Comparison of ENCODE assay signal across 13 cellular contexts in genomic region chr15:92930061-92930460, GRCh38. TPM values are rescaled to one million over a fixed set of nuclear protein-coding genes. Genes with fewer than 3 reads are reported as not detected.
DNase-seq lines count a peak whose midpoint lies in the region; ATAC-seq and TF ChIP-seq lines count a peak whose summit lies in the region.
"Had no signal": no experiment of that assay in that cellular context is flagged by ENCODE, and none has a peak within 500 bp of the region (broad histone marks: within the 10 kb centered on the region; RNA-seq: fewer than 3 reads in every experiment).

No MANE protein-coding gene starts in this region.

- no peak for DNase-seq in stimulated activated naive CD8-positive, alpha-beta T cell treated with anti-CD3 and anti-CD28 coated beads, Interleukin-15, amount 100 ng/mL, for 72 hours
- no peak for DNase-seq in activated T-helper 2 cell treated with anti-CD3 and anti-CD28 coated beads, Interferon-gamma antibody, Interleukin-2, Interleukin-4, amounts not matched to agents 10 μg/mL and 5 μg/mL and 100 μg/mL, durations not matched to agents 14 hours and 24 hours and 36 hours (ENCODE audit: low spot score)
- DNase-seq in memory B cell (ENCODE audit: low spot score in 2 of 2), result no peak
- no peak for DNase-seq in GM10248 (ENCODE audit: extremely low spot score)
- DNase-seq in epidermal melanocyte (ENCODE audit: insufficient read length, low spot score), result no peak
- DNase-seq in head of caudate nucleus, result no peak
- no peak for DNase-seq in DMS114 treated with DMSO at 0.1 percent for 48 hours (lab: John Stamatoyannopoulos, UW; ENCODE audit: unreplicated experiment)
- DNase-seq: C1 segment of cervical spinal cord, H9, mucosa of descending colon, NCI-H526 had no signal

- H3K27me3 Mint-ChIP-seq in stimulated activated naive CD8-positive, alpha-beta T cell treated with anti-CD3 and anti-CD28 coated beads, Interleukin-15, Interleukin-2, amounts not matched to agents 100 ng/mL and 50 ng/mL, for 24 hours, result no peaks in the 10 kb centered on the region
- H3K27me3 Mint-ChIP-seq in stimulated activated naive CD8-positive, alpha-beta T cell treated with anti-CD3 and anti-CD28 coated beads, Interleukin-15, amount 100 ng/mL, for 72 hours, result no peaks in the 10 kb centered on the region
- no peaks in the 10 kb centered on the region for H3K27me3 Mint-ChIP-seq in activated T-helper 2 cell treated with anti-CD3 and anti-CD28 coated beads, Interferon-gamma antibody, Interleukin-2, Interleukin-4, amounts not matched to agents 10 μg/mL and 5 μg/mL and 100 μg/mL, durations not matched to agents 14 hours and 24 hours and 36 hours (ENCODE audit: low read depth)
- H3K27me3 Mint-ChIP-seq in memory B cell, result no peaks in the 10 kb centered on the region

- no peak for ATAC-seq in stimulated activated naive CD8-positive, alpha-beta T cell treated with anti-CD3 and anti-CD28 coated beads, Interleukin-15, amount 100 ng/mL, for 72 hours
- ATAC-seq in memory B cell (ENCODE audit: low read depth), result no peak
- ATAC-seq: mucosa of descending colon had no signal

- no peaks in the 10 kb centered on the region for H3K9me3 Mint-ChIP-seq in stimulated activated naive CD8-positive, alpha-beta T cell treated with anti-CD3 and anti-CD28 coated beads, Interleukin-15, Interleukin-2, amounts not matched to agents 100 ng/mL and 50 ng/mL, for 24 hours
- no peaks in the 10 kb centered on the region for H3K9me3 Mint-ChIP-seq in stimulated activated naive CD8-positive, alpha-beta T cell treated with anti-CD3 and anti-CD28 coated beads, Interleukin-15, amount 100 ng/mL, for 72 hours
- H3K9me3 Mint-ChIP-seq in activated T-helper 2 cell treated with anti-CD3 and anti-CD28 coated beads, Interferon-gamma antibody, Interleukin-2, Interleukin-4, amounts not matched to agents 10 μg/mL and 5 μg/mL and 100 μg/mL, durations not matched to agents 14 hours and 24 hours and 36 hours, result no peaks in the 10 kb centered on the region
- H3K9me3 Mint-ChIP-seq in memory B cell, result no peaks in the 10 kb centered on the region
- H3K9me3 Mint-ChIP-seq: H9; T-helper 2 cell treated with Interferon-gamma antibody and Interleukin-4, amounts not matched to agents 5 μg/mL and 100 μg/mL, for 36 hours had no signal

- intact Hi-C loops in activated T-helper 2 cell treated with anti-CD3 and anti-CD28 coated beads, Interferon-gamma antibody, Interleukin-2, Interleukin-4, amounts not matched to agents 10 μg/mL and 5 μg/mL and 100 μg/mL, durations not matched to agents 14 hours and 24 hours and 36 hours (cut with micrococcal nuclease), result no loop called here
- intact Hi-C loops in head of caudate nucleus (cut with DNase I), result no loop called here

- CTCF ChIA-PET in GM10248 (lab: Yijun Ruan, JAX), result interaction anchor here (1.3 to 10.0 kb wide), 2 partner anchors 12 to 133 kb away, joined by 4 to 106 read pairs; no protein-coding TSS in a partner anchor

- H3K36me3 Mint-ChIP-seq in stimulated activated naive CD8-positive, alpha-beta T cell treated with anti-CD3 and anti-CD28 coated beads, Interleukin-15, Interleukin-2, amounts not matched to agents 100 ng/mL and 50 ng/mL, for 24 hours (ENCODE audit: low read depth), result peaks cover 94% of the 10 kb centered on the region
- peaks cover 89% of the 10 kb centered on the region for H3K36me3 Mint-ChIP-seq in activated T-helper 2 cell treated with anti-CD3 and anti-CD28 coated beads, Interferon-gamma antibody, Interleukin-2, Interleukin-4, amounts not matched to agents 10 μg/mL and 5 μg/mL and 100 μg/mL, durations not matched to agents 14 hours and 24 hours and 36 hours (ENCODE audit: low read depth)
- H3K36me3 Mint-ChIP-seq in memory B cell, result peaks cover 32% of the 10 kb centered on the region

- H3K4me3 Mint-ChIP-seq in stimulated activated naive CD8-positive, alpha-beta T cell treated with anti-CD3 and anti-CD28 coated beads, Interleukin-15, Interleukin-2, amounts not matched to agents 100 ng/mL and 50 ng/mL, for 24 hours, result no peak overlapping the region
- no peak overlapping the region for H3K4me3 Mint-ChIP-seq in stimulated activated naive CD8-positive, alpha-beta T cell treated with anti-CD3 and anti-CD28 coated beads, Interleukin-15, amount 100 ng/mL, for 72 hours
- H3K4me3 Mint-ChIP-seq in activated T-helper 2 cell treated with anti-CD3 and anti-CD28 coated beads, Interferon-gamma antibody, Interleukin-2, Interleukin-4, amounts not matched to agents 10 μg/mL and 5 μg/mL and 100 μg/mL, durations not matched to agents 14 hours and 24 hours and 36 hours (ENCODE audit: low read depth), result no peak overlapping the region
- H3K4me3 Mint-ChIP-seq in memory B cell, result no peak overlapping the region
- H3K4me3 Mint-ChIP-seq: H9; T-helper 2 cell treated with Interferon-gamma antibody and Interleukin-4, amounts not matched to agents 5 μg/mL and 100 μg/mL, for 36 hours had no signal

- POLR2A ChIA-PET in GM10248 (lab: Yijun Ruan, JAX), result no interaction called here

- peak overlapping the region; percentile 1 for H3K27ac Mint-ChIP-seq in stimulated activated naive CD8-positive, alpha-beta T cell treated with anti-CD3 and anti-CD28 coated beads, Interleukin-15, Interleukin-2, amounts not matched to agents 100 ng/mL and 50 ng/mL, for 24 hours
- H3K27ac Mint-ChIP-seq in stimulated activated naive CD8-positive, alpha-beta T cell treated with anti-CD3 and anti-CD28 coated beads, Interleukin-15, amount 100 ng/mL, for 72 hours, result no peak overlapping the region
- peak overlapping the region; percentile 22 for H3K27ac Mint-ChIP-seq in activated T-helper 2 cell treated with anti-CD3 and anti-CD28 coated beads, Interferon-gamma antibody, Interleukin-2, Interleukin-4, amounts not matched to agents 10 μg/mL and 5 μg/mL and 100 μg/mL, durations not matched to agents 14 hours and 24 hours and 36 hours
- peak overlapping the region; percentile 49 for H3K27ac Mint-ChIP-seq in memory B cell
- H3K27ac Mint-ChIP-seq: T-helper 2 cell treated with Interferon-gamma antibody and Interleukin-4, amounts not matched to agents 5 μg/mL and 100 μg/mL, for 36 hours had no signal

- TF ChIP-seq CTCF in GM10248 (IDR thresholded peaks at IDR 0.05; ENCODE audit: control extremely low read depth, extremely low read depth, low read depth, missing control alignments), result no peak

- H3K4me1 Mint-ChIP-seq in stimulated activated naive CD8-positive, alpha-beta T cell treated with anti-CD3 and anti-CD28 coated beads, Interleukin-15, Interleukin-2, amounts not matched to agents 100 ng/mL and 50 ng/mL, for 24 hours (ENCODE audit: low read depth), result peaks cover 45% of the 10 kb centered on the region
- peaks cover 55% of the 10 kb centered on the region for H3K4me1 Mint-ChIP-seq in stimulated activated naive CD8-positive, alpha-beta T cell treated with anti-CD3 and anti-CD28 coated beads, Interleukin-15, amount 100 ng/mL, for 72 hours
- peaks cover 35% of the 10 kb centered on the region for H3K4me1 Mint-ChIP-seq in activated T-helper 2 cell treated with anti-CD3 and anti-CD28 coated beads, Interferon-gamma antibody, Interleukin-2, Interleukin-4, amounts not matched to agents 10 μg/mL and 5 μg/mL and 100 μg/mL, durations not matched to agents 14 hours and 24 hours and 36 hours (ENCODE audit: low read depth)
- peaks cover 5% of the 10 kb centered on the region for H3K4me1 Mint-ChIP-seq in memory B cell

RNA-seq across cellular contexts. Expression of gene CHD2, which starts 29.9 kb away (rescaled TPM):
- total RNA-seq in activated T-helper 2 cell treated with anti-CD3 and anti-CD28 coated beads, Interferon-gamma antibody, Interleukin-2, Interleukin-4, amounts not matched to agents 10 μg/mL and 5 μg/mL and 100 μg/mL, durations not matched to agents 14 hours and 24 hours and 36 hours, result 105 and 111 TPM in 2 replicates

Comparison
In these comparisons a context has a peak if more than half of its experiments do, and no peak if none do; other contexts are left out.
1. H3K27ac Mint-ChIP-seq: peak in stimulated activated naive CD8-positive, alpha-beta T cell treated with anti-CD3 and anti-CD28 coated beads, Interleukin-15, Interleukin-2, amounts not matched to agents 100 ng/mL and 50 ng/mL, for 24 hours (single experiment), activated T-helper 2 cell treated with anti-CD3 and anti-CD28 coated beads, Interferon-gamma antibody, Interleukin-2, Interleukin-4, amounts not matched to agents 10 μg/mL and 5 μg/mL and 100 μg/mL, durations not matched to agents 14 hours and 24 hours and 36 hours (single experiment) and memory B cell (single experiment); none in stimulated activated naive CD8-positive, alpha-beta T cell treated with anti-CD3 and anti-CD28 coated beads, Interleukin-15, amount 100 ng/mL, for 72 hours (0 of 2).